16 cellular contexts compared by ENCODE assay signal in genomic region chr11:116589402-116589801, GRCh38.
A peak's percentile ranks its signal among the peaks of the same experiment; 100 is the strongest.
DNase-seq lines count a peak whose midpoint lies in the region; ATAC-seq, FAIRE-seq and TF ChIP-seq lines count a peak whose summit lies in the region.
"Had no signal": no experiment of that assay in that cellular context is flagged by ENCODE, and none has a peak within 500 bp of the region (broad histone marks: within the 10 kb centered on the region; RNA-seq: fewer than 3 reads in every experiment).

No MANE protein-coding gene starts in this region.

- WGBS in H1 (ENCODE audit: extremely low coverage in 1 of 2, insufficient coverage in 1 of 2, insufficient read length in 1 of 2, insufficient replicate concordance in 2 of 2, low coverage in 1 of 2, low lambda C conversion rate in 2 of 2, missing lambda C conversion rate in 1 of 2), 2 experiments, result 77% methylated on average over 5 of the region's 5 CpGs; no CpG with 5 or more reads in 1 of the 2 experiments

- H2BK20ac ChIP-seq in H1 (ENCODE audit: low read length), result no peak overlapping the region

- TF ChIP-seq POLR2A in HCT116 (IDR thresholded peaks at IDR 0.05; ENCODE audit: borderline replicate concordance, extremely low read depth, insufficient read depth, insufficient read length) (no peak), H1 (IDR thresholded peaks at IDR 0.05; ENCODE audit: control extremely low read depth in 1 of 2, low read depth in 2 of 2, low read length in 2 of 2) (no peak)

- no TSS peak for BruUV-seq in HCT116 (replicated peaks; lab: Mats Ljungman, UMichigan)

- no peak overlapping the region for H3K4me3 ChIP-seq in HCT116 (replicated peaks in 1 of 2; ENCODE audit: low read depth in 1 of 2, low read length in 2 of 2)
- H3K4me3 ChIP-seq in H1 (ENCODE audit: extremely low read depth in 1 of 4, insufficient read depth in 2 of 4, low read depth in 3 of 4, low read length in 4 of 4), result no peak overlapping the region

- no peak overlapping the region for H2AK5ac ChIP-seq in H1 (ENCODE audit: low read depth, low read length)

- H4K5ac ChIP-seq in H1 (ENCODE audit: insufficient read length, low read depth, low read length), result no peak overlapping the region

- peaks cover 72% of the 10 kb centered on the region for H3K27me3 ChIP-seq in HCT116 (ENCODE audit: insufficient read depth, low read length)
- peaks cover under 1 to 16% (median 7%) of the 10 kb centered on the region in 4 experiments; a peak in 6 of 7 replicates for H3K27me3 ChIP-seq in H1 (replicated peaks in 1 of 4; ENCODE audit: control insufficient read depth in 3 of 4, extremely low read depth in 1 of 4, insufficient read depth in 3 of 4, low read length in 3 of 4)

- no peak overlapping the region for H2BK5ac ChIP-seq in H1 (ENCODE audit: low read depth, low read length)

- TF ChIP-seq CTCF in HCT116 (IDR thresholded peaks at IDR 0.05 in 2 of 3, conservative IDR thresholded peaks at IDR 0.05 in 1 of 3; ENCODE audit: borderline replicate concordance in 1 of 3, insufficient read depth in 1 of 3, low read depth in 2 of 3, low read length in 2 of 3) (no peak), H1 (IDR thresholded peaks at IDR 0.05; ENCODE audit: control extremely low read depth in 1 of 3, insufficient read depth in 1 of 3, low read depth in 1 of 3, low read length in 3 of 3) (peak in 2 of 3 experiments; percentile 2 to 9; a peak in 3 of 4 replicates), nephron (IDR thresholded peaks at IDR 0.05; ENCODE audit: unreplicated experiment in 3 of 3) (no peak)

- H3K27me3 Mint-ChIP-seq in nephron (ENCODE audit: low read depth), result peaks cover 30% of the 10 kb centered on the region

- H3K4ac ChIP-seq in H1 (replicated peaks; ENCODE audit: insufficient read length, low read depth, low read length), result no peak overlapping the region

- H3K4me1 ChIP-seq in HCT116 (ENCODE audit: control insufficient read depth in 1 of 2, insufficient read depth in 2 of 2, low read length in 2 of 2) (no peaks in the 10 kb centered on the region), H1 (replicated peaks in 1 of 4; ENCODE audit: control insufficient read depth in 3 of 4, insufficient read depth in 4 of 4, low read length in 3 of 4) (peaks cover 0 to 5% (median 0%) of the 10 kb centered on the region in 4 experiments; a peak in 2 of 7 replicates)

- CTCF ChIA-PET in HCT116 (lab: Charles Lee) (no interaction called here), H1 (lab: Charles Lee; ENCODE audit: partially characterized antibody) (interaction anchor here (0.9 to 2.1 kb wide), 7 partner anchors 16 to 153 kb away, joined by 3 to 8 read pairs (median 3); no protein-coding TSS in a partner anchor)

- H3K4me2 ChIP-seq in HCT116 (ENCODE audit: low read length), result no peak overlapping the region
- no peak overlapping the region for H3K4me2 ChIP-seq in H1 (ENCODE audit: insufficient read depth in 1 of 2, low read depth in 2 of 2, low read length in 2 of 2)

- 0 out of 2 replicates have a peak, but pooled peaks have one; percentile 46 for ATAC-seq in HCT116
- ATAC-seq in HG03280 (IDR thresholded peaks at IDR 0.05; ENCODE audit: unreplicated experiment), result no peak

- H3K23me2 ChIP-seq in H1 (ENCODE audit: low read depth, low read length), result no peaks in the 10 kb centered on the region

- no peak for DNase-seq in HCT116 (ENCODE audit: low read depth, low spot score)
- DNase-seq in H1 (ENCODE audit: low read depth in 1 of 2, low spot score in 2 of 2), result no peak
- DNase-seq in NCI-H1436 (lab: John Stamatoyannopoulos, UW), result no peak
- no peak for DNase-seq in NCI-H2171 (lab: John Stamatoyannopoulos, UW)
- DNase-seq: C1 segment of cervical spinal cord; Calu3; CD4-positive, alpha-beta memory T cell; COR-L47; DMS153; DND-41; H9; HFFc6 had no signal

- no peaks in the 10 kb centered on the region for H3K9me3 Mint-ChIP-seq in nephron
- H3K9me3 Mint-ChIP-seq: H9, HFFc6 had no signal

- H4K8ac ChIP-seq in H1 (ENCODE audit: extremely low read depth, insufficient read depth, low read length), result no peak overlapping the region

- H3K9ac ChIP-seq in HCT116 (ENCODE audit: low read length), result no peak overlapping the region
- H3K9ac ChIP-seq in H1 (replicated peaks in 1 of 4; ENCODE audit: extremely low read depth in 1 of 4, low read depth in 3 of 4, low read length in 3 of 4), result no peak overlapping the region

- no peak overlapping the region for H3K18ac ChIP-seq in H1 (ENCODE audit: extremely low read depth, low read length)

- H3K79me1 ChIP-seq in H1 (ENCODE audit: low read depth, low read length), result no peaks in the 10 kb centered on the region

- peaks cover 26% of the 10 kb centered on the region for H3K4me1 Mint-ChIP-seq in nephron
- H3K4me1 Mint-ChIP-seq: CD4-positive, alpha-beta memory T cell had no signal

- no peak overlapping the region for H2BK120ac ChIP-seq in H1 (replicated peaks; ENCODE audit: low read depth, low read length)

- no peak overlapping the region for H3K27ac ChIP-seq in HCT116 (ENCODE audit: low read depth, low read length)
- no peak overlapping the region for H3K27ac ChIP-seq in H1 (ENCODE audit: low read depth, low read length)

- H3K9me3 ChIP-seq in HCT116 (ENCODE audit: control insufficient read depth in 1 of 2, insufficient read depth in 1 of 2, low read depth in 1 of 2, low read length in 2 of 2) (no peaks in the 10 kb centered on the region), H1 (ENCODE audit: insufficient read depth in 2 of 2, low read depth in 1 of 2, low read length in 1 of 2) (no peaks in the 10 kb centered on the region)

- H4K20me1 ChIP-seq in HCT116 (ENCODE audit: insufficient read depth) (no peaks in the 10 kb centered on the region), H1 (replicated peaks in 1 of 2; ENCODE audit: control insufficient read depth in 1 of 2, insufficient read depth in 2 of 2, low read length in 2 of 2) (no peaks in the 10 kb centered on the region)

- H3K36me3 Mint-ChIP-seq in nephron (ENCODE audit: low read depth), result no peaks in the 10 kb centered on the region
- H3K36me3 Mint-ChIP-seq: CD4-positive, alpha-beta memory T cell had no signal

- no peak overlapping the region for H2BK15ac ChIP-seq in H1 (ENCODE audit: low read length)

- RAD21 ChIA-PET in HCT116 (lab: Charles Lee; ENCODE audit: low non-redundant PET in 1 of 2, low total read pairs in 2 of 2, uncharacterized antibody in 2 of 2, unreplicated experiment in 2 of 2), result no interaction called here

- no peak overlapping the region for H4K91ac ChIP-seq in H1 (replicated peaks; ENCODE audit: insufficient read length, low read length)

- H3K79me2 ChIP-seq in HCT116 (ENCODE audit: insufficient read depth, low read length), result no peaks in the 10 kb centered on the region
- no peaks in the 10 kb centered on the region for H3K79me2 ChIP-seq in H1 (ENCODE audit: control insufficient read depth in 1 of 2, insufficient read depth in 2 of 2, low read length in 2 of 2)

- POLR2A ChIA-PET in HCT116 (lab: Charles Lee) (no interaction called here), H1 (lab: Charles Lee; ENCODE audit: partially characterized antibody) (no interaction called here)

- peak overlapping the region in 2 of 3 experiments; percentile 74 to 76 for H3K27ac Mint-ChIP-seq in nephron
- H3K27ac Mint-ChIP-seq: CD4-positive, alpha-beta memory T cell; H9; HFFc6 had no signal

- TF ChIP-seq EP300 in H1 (IDR thresholded peaks at IDR 0.05; ENCODE audit: borderline replicate concordance in 1 of 2, low read depth in 2 of 2, low read length in 2 of 2), result no peak

- no peak overlapping the region for H2AFZ ChIP-seq in HCT116 (ENCODE audit: low read depth, low read length, poor library complexity, severe bottlenecking)
- H2AFZ ChIP-seq in H1 (ENCODE audit: low read length), result no peak overlapping the region

- H3K23ac ChIP-seq in H1 (ENCODE audit: insufficient read length), result no peak overlapping the region

- no peak overlapping the region for H3K56ac ChIP-seq in H1 (replicated peaks; ENCODE audit: insufficient read length, low read depth, low read length)

- no peaks in the 10 kb centered on the region for H3K9me2 ChIP-seq in HCT116 (ENCODE audit: insufficient read depth)

- intact Hi-C loops in HCT116 (cut with micrococcal nuclease), result no loop called here

- H2BK12ac ChIP-seq in H1 (ENCODE audit: low read depth, low read length), result no peak overlapping the region

- no peak for FAIRE-seq in H1 (lab: Jason Lieb, UNC)
- FAIRE-seq: G401.6, GM12892 had no signal

- TF ChIP-seq RAD21 in HCT116 (IDR thresholded peaks at IDR 0.05; ENCODE audit: low read depth), result no peak
- TF ChIP-seq RAD21 in H1 (IDR thresholded peaks at IDR 0.05 in 1 of 2, conservative IDR thresholded peaks at IDR 0.05 in 1 of 2; ENCODE audit: low read depth in 2 of 2, low read length in 2 of 2), result peak in 1 of 2 experiments; percentile 18; a peak in 1 of 4 replicates

- H3K36me3 ChIP-seq in HCT116 (ENCODE audit: control insufficient read depth in 1 of 2, insufficient read depth in 2 of 2, low read length in 2 of 2), result no peaks in the 10 kb centered on the region
- H3K36me3 ChIP-seq in H1 (ENCODE audit: control insufficient read depth in 2 of 4, insufficient read depth in 4 of 4, low read length in 3 of 4), result no peaks in the 10 kb centered on the region

- no peak overlapping the region for H3K4me3 Mint-ChIP-seq in nephron
- H3K4me3 Mint-ChIP-seq: CD4-positive, alpha-beta memory T cell; H9; HFFc6 had no signal

- H3K14ac ChIP-seq in H1 (ENCODE audit: insufficient read length), result no peak overlapping the region

TF ChIP-seq in HCT116, 20 proteins besides CTCF, POLR2A, EP300 and RAD21 (continues in another document):
- TF ChIP-seq SIN3A (IDR thresholded peaks at IDR 0.05; ENCODE audit: low read depth), result no peak

TF ChIP-seq in H1, 55 proteins besides CTCF, POLR2A, EP300 and RAD21 (continues in another document):
- TF ChIP-seq CTBP2 (IDR thresholded peaks at IDR 0.05; ENCODE audit: borderline replicate concordance, insufficient read depth, insufficient read length, low read length), result no peak
- TF ChIP-seq CEBPB (IDR thresholded peaks at IDR 0.05; ENCODE audit: low read depth, low read length), result no peak
- TF ChIP-seq SIX5 (IDR thresholded peaks at IDR 0.05; ENCODE audit: low read depth, low read length), result no peak
- TF ChIP-seq NRF1 (IDR thresholded peaks at IDR 0.05; ENCODE audit: low read depth, low read length), result no peak
- TF ChIP-seq CBX5 (IDR thresholded peaks at IDR 0.05; ENCODE audit: low read depth, low read length), result no peak
- TF ChIP-seq TEAD4 (IDR thresholded peaks at IDR 0.05; ENCODE audit: low read depth, low read length), result no peak
- no peak for TF ChIP-seq ASH2L (IDR thresholded peaks at IDR 0.05; ENCODE audit: low read length)
- TF ChIP-seq KDM4A (IDR thresholded peaks at IDR 0.05; ENCODE audit: low read depth, low read length, severe bottlenecking), result no peak
- TF ChIP-seq HDAC6 (IDR thresholded peaks at IDR 0.05; ENCODE audit: low read depth, low read length), result no peak
- TF ChIP-seq PHF8 (conservative IDR thresholded peaks at IDR 0.05; ENCODE audit: low read depth, low read length), result no peak

Comparison
In these comparisons a context has a peak if more than half of its experiments do, and no peak if none do; other contexts are left out.
1. CTCF ChIP-seq: peak in H1 (2 of 3); none in HCT116 (0 of 3) and nephron (0 of 3).
2. Of the 16 proteins assayed by ChIP-seq in both H1 and HCT116: peak only in H1: CTCF; only in HCT116: none; in both: none; in neither: 14; mixed calls (peak in some experiments, not most) for 1.